Comparison of ENCODE assay signal across 10 cellular contexts in the genomic region with DNA sequence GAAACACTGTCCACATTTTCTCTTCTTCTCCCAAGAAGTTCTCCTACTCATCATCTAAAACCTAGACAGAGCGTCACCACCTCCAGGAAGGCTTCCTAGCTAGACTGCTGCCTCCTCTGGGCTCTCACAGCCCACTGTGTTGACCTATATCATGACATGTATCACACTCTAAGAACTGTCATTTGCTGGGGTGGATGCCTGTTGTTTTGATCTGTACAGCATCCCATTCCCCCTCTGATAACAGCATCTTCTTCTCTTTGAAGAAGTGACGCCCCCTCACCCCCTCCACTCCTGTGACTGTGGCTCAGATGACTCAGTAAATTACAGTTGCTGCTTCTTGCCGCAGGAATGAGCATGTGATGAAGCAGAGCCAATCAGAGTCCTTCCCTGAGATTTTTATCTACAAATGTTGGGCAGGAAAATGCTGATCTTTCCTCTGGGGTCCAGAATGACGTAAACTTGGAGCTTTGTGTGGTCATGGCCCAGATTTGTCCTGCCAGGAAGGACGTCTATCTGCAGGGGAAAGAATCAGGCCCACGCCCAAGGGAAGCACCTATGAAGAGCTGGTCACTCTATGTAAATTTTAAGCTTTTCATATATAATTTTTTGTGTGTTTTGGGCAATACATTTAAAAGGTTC. TPM values are rescaled to one million over a fixed set of nuclear protein-coding genes. Genes with fewer than 3 reads are reported as not detected.
DNase-seq lines count a peak whose midpoint lies in the region; ATAC-seq and TF ChIP-seq lines count a peak whose summit lies in the region.
"Had no signal": no experiment of that assay in that cellular context is flagged by ENCODE, and none has a peak within 500 bp of the region (broad histone marks: within the 10 kb centered on the region; RNA-seq: fewer than 3 reads in every experiment).

No MANE protein-coding gene starts in this region.

- H4K20me1 ChIP-seq in osteoblast (ENCODE audit: insufficient read depth, low read length): peaks cover 4% of the 10 kb centered on the region

- TF ChIP-seq POLR2A in spleen (IDR thresholded peaks at IDR 0.05): no peak

- H3K4me2 ChIP-seq in osteoblast (ENCODE audit: insufficient read depth, low read length): no peak overlapping the region

- no peak overlapping the region for H3K27ac ChIP-seq in osteoblast (ENCODE audit: low read depth, low read length)
- H3K27ac ChIP-seq in spleen: no peak overlapping the region
- H3K27ac ChIP-seq: cardiac muscle cell had no signal

- in situ Hi-C loops in GM13977 (cut with MboI; ENCODE audit: low pct_unique_long_range_greater_than_20kb, low sequenced_read_pairs, unreplicated experiment): no loop called here

- no peak overlapping the region for H3K4me3 ChIP-seq in osteoblast (ENCODE audit: insufficient read depth, low read length)
- no peak overlapping the region for H3K4me3 ChIP-seq in spleen
- H3K4me3 ChIP-seq: cardiac muscle cell had no signal

- 44 to 53% (median 50%) methylated on average over 6 of the region's 6 CpGs for WGBS in spleen, 5 donors

- TF ChIP-seq CTCF in osteoblast (IDR thresholded peaks at IDR 0.05; ENCODE audit: extremely low read depth, low read depth, low read length) (no peak), GM13977 (IDR thresholded peaks at IDR 0.05; ENCODE audit: extremely low read depth, insufficient read depth, missing control alignments) (no peak), spleen (IDR thresholded peaks at IDR 0.05 in 8 of 11, conservative IDR thresholded peaks at IDR 0.05 in 3 of 11) (no peak)

- intact Hi-C loops in spleen (cut with DNase I; ENCODE audit: low total_unique reads): no loop called here

- H3K36me3 Mint-ChIP-seq in activated naive CD4-positive, alpha-beta T cell treated with anti-CD3 and anti-CD28 coated beads, Interleukin-2, amount 50 U/mL, for 72 hours: no peaks in the 10 kb centered on the region

- H3K27me3 ChIP-seq in osteoblast (ENCODE audit: insufficient read depth, low read length) (no peaks in the 10 kb centered on the region), spleen (replicated peaks in 1 of 7) (peaks cover 0 to 9% (median 0%) of the 10 kb centered on the region in 7 donors)

- peak; percentile 52 to 66 for ATAC-seq in activated naive CD4-positive, alpha-beta T cell treated with anti-CD3 and anti-CD28 coated beads, Interleukin-2, amount 50 U/mL, for 72 hours
- ATAC-seq in GM18517 (IDR thresholded peaks at IDR 0.05; ENCODE audit: unreplicated experiment): no peak
- ATAC-seq in esophagus mucosa: no peak

- DNase-seq in EH (ENCODE audit: low read depth) (peak; percentile 69), NCI-H226 (peak; percentile 84), osteoblast (ENCODE audit: insufficient read length, low spot score, missing footprints) (peak; percentile 70), GM13977 (ENCODE audit: low spot score) (no peak), spleen (no peak)
- no peak for DNase-seq in activated naive CD4-positive, alpha-beta T cell treated with anti-CD3 and anti-CD28 coated beads, Interleukin-2, amount 50 U/mL, for 72 hours (ENCODE audit: low spot score in 2 of 2)

- H3K79me2 ChIP-seq in osteoblast (ENCODE audit: insufficient read depth, low read length): no peaks in the 10 kb centered on the region

- H3K9me3 ChIP-seq in osteoblast (ENCODE audit: low read depth, low read length) (no peaks in the 10 kb centered on the region), spleen (peaks cover 0 to 14% (median 2%) of the 10 kb centered on the region in 8 donors)

- H3K27ac Mint-ChIP-seq in activated naive CD4-positive, alpha-beta T cell treated with anti-CD3 and anti-CD28 coated beads, Interleukin-2, amount 50 U/mL, for 72 hours: no peak overlapping the region

- H3K36me3 ChIP-seq in osteoblast (ENCODE audit: insufficient read depth, low read length): no peaks in the 10 kb centered on the region
- H3K36me3 ChIP-seq in spleen: no peaks in the 10 kb centered on the region
- H3K36me3 ChIP-seq: cardiac muscle cell had no signal

- no peaks in the 10 kb centered on the region for H3K9me3 Mint-ChIP-seq in activated naive CD4-positive, alpha-beta T cell treated with anti-CD3 and anti-CD28 coated beads, Interleukin-2, amount 50 U/mL, for 72 hours

- no peak overlapping the region for H2AFZ ChIP-seq in osteoblast (ENCODE audit: low read length)

- H3K4me1 ChIP-seq in osteoblast (ENCODE audit: insufficient read depth, low read length) (no peaks in the 10 kb centered on the region), spleen (no peaks in the 10 kb centered on the region)

RNA-seq across cellular contexts. Expression of gene FOXO6, which starts 28.0 kb away (rescaled TPM):
- total RNA-seq in activated naive CD4-positive, alpha-beta T cell treated with anti-CD3 and anti-CD28 coated beads, Interleukin-2, amount 50 U/mL, for 72 hours: under 1 TPM in 1 of 2 donors, not detected in 1; 0.39 TPM
- total RNA-seq in osteoblast (not detected in 2 replicates), spleen (1 to 10 TPM in 2 of 7 donors, under 1 TPM in 4, not detected in 1; 0.26 to 1.6 (median 0.41) TPM), esophagus mucosa (not detected)
- polyA plus RNA-seq in spleen: under 1 TPM; 0.14 to 0.20 (median 0.19) TPM
- total RNA-seq: T-helper 1 cell treated with Interleukin-12 subunit alpha and Interleukin-12 subunit beta and Interleukin-4 antibody, amounts not matched to agents 30 ng/mL and 1 ng/mL, for 36 hours had no signal

Comparison
In these comparisons a context has a peak if more than half of its experiments do, and no peak if none do; other contexts are left out.
1. DNase-seq: peak in EH (single experiment), NCI-H226 (single experiment) and osteoblast (single experiment); none in activated naive CD4-positive, alpha-beta T cell treated with anti-CD3 and anti-CD28 coated beads, Interleukin-2, amount 50 U/mL, for 72 hours (0 of 2), GM13977 (single experiment) and spleen (single experiment).
2. ATAC-seq: peak in activated naive CD4-positive, alpha-beta T cell treated with anti-CD3 and anti-CD28 coated beads, Interleukin-2, amount 50 U/mL, for 72 hours (2 of 2); none in GM18517 (single experiment) and esophagus mucosa (single experiment).